Comparison of ENCODE assay signal across 1 cellular context in genomic region chr17:3656353-3656752, GRCh38.
TF ChIP-seq lines count a peak whose summit lies in the region.

No MANE protein-coding gene starts in this region.

TF ChIP-seq in GM23338, 12 proteins besides CTCF, POLR2A, EP300 and RAD21:
- TF ChIP-seq REST (IDR thresholded peaks at IDR 0.05; ENCODE audit: unreplicated experiment) = no peak
- no peak for TF ChIP-seq EZH2phosphoT487 (IDR thresholded peaks at IDR 0.05; ENCODE audit: unreplicated experiment)
- no peak for TF ChIP-seq NANOG (IDR thresholded peaks at IDR 0.05; ENCODE audit: borderline replicate concordance)
- no peak for TF ChIP-seq CREB1 (CRISPR knock-in tag; IDR thresholded peaks at IDR 0.05; ENCODE audit: low read depth)
- no peak for TF ChIP-seq STAT1 (IDR thresholded peaks at IDR 0.05; ENCODE audit: unreplicated experiment)
- TF ChIP-seq ZNF114 (CRISPR knock-in tag; IDR thresholded peaks at IDR 0.05) = no peak
